ENCODE assay signal across 11 cellular contexts in the genomic region with DNA sequence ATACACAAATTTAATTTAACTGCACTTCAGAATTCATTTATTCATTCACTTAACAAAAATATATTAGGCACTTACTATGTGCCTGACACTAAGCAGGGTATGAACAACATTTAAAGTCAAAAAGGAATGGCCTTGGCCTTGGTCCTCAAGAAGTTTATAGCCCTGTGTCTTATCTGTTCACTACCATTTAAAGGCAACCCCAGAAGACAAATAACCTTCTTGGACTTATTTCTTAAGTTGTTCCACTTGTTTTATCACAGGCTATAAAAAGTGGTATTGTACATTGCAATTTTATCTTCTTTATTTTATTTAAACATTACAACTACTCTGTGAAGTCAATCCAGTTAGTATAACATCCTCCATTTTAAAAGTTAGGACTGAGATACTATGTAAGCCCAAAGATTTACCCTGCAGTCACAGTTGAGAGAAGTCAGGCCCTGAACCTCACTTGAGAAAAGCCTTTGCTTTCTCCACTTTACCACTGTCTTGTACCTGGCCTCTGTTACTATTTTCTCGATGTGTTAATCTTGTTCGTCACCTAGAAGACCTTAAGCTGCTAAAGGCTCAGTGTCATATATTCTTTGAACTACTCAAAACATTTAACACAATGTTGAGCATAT.
DNase-seq lines count a peak whose midpoint lies in the region; ATAC-seq, FAIRE-seq and TF ChIP-seq lines count a peak whose summit lies in the region.
"Had no signal": no experiment of that assay in that cellular context is flagged by ENCODE, and none has a peak within 500 bp of the region (broad histone marks: within the 10 kb centered on the region; RNA-seq: fewer than 3 reads in every experiment).

No MANE protein-coding gene starts in this region.

- no peak for TF ChIP-seq POLR2A in A549 (IDR thresholded peaks at IDR 0.05; ENCODE audit: low read length)

- TF ChIP-seq EP300 in A549 (IDR thresholded peaks at IDR 0.05), result no peak

- POLR2A ChIA-PET in A549 (lab: Yijun Ruan, JAX) (interaction anchor here (1.6 to 1.9 kb wide), 2 partner anchors 9 to 27 kb away, joined by 5 to 13 read pairs; no protein-coding TSS in a partner anchor), GM10248 (lab: Yijun Ruan, JAX) (no interaction called here)

- H3K4me1 ChIP-seq in A549, result peaks cover 33% of the 10 kb centered on the region
- peaks cover 17 to 22% (median 17%) of the 10 kb centered on the region in 3 donors for H3K4me1 ChIP-seq in pancreas

- H3K4me3 ChIP-seq in A549 (no peak overlapping the region), pancreas (no peak overlapping the region)
- H3K4me3 ChIP-seq: suprapubic skin had no signal

- CTCF ChIA-PET in A549 (lab: Yijun Ruan, JAX), result interaction anchor here (1.3 to 2.4 kb wide), 5 partner anchors 9 to 264 kb away, joined by 3 to 11 read pairs (median 5); no protein-coding TSS in a partner anchor
- CTCF ChIA-PET in GM10248 (lab: Yijun Ruan, JAX), result no interaction called here

- intact Hi-C loops in pancreas (cut with DNase I), result no loop called here

- peak; percentile 86 for FAIRE-seq in A549 (lab: Jason Lieb, UNC)
- no peak for FAIRE-seq in pancreas (lab: Jason Lieb, UNC)

- DNase-seq in A549 (ENCODE audit: low read depth in 1 of 2, low spot score in 1 of 2) (no peak), RKO (ENCODE audit: low spot score) (peak; percentile 26), fibroblast of peridontal ligament (ENCODE audit: extremely low read depth) (peak; percentile 10), pancreas (no peak), SHP77 (lab: John Stamatoyannopoulos, UW) (no peak), GM10248 (ENCODE audit: extremely low spot score) (no peak)
- no peak for DNase-seq in activated T-cell treated with anti-CD3 and anti-CD28 coated beads, Interleukin-2, amount 50 U/mL, for 48 hours
- DNase-seq in activated CD4-positive, CD25-positive, alpha-beta regulatory T cell (lab: John Stamatoyannopoulos, UW), result no peak
- DNase-seq: activated T-cell treated with anti-CD3 and anti-CD28 coated beads for 4 hours had no signal

- H3K36me3 ChIP-seq in pancreas, result no peaks in the 10 kb centered on the region
- H3K36me3 ChIP-seq: neutrophil, suprapubic skin had no signal

- TF ChIP-seq CTCF in A549 (IDR thresholded peaks at IDR 0.05), result no peak
- TF ChIP-seq CTCF in pancreas (IDR thresholded peaks at IDR 0.05), result no peak
- TF ChIP-seq CTCF in GM10248 (IDR thresholded peaks at IDR 0.05; ENCODE audit: control extremely low read depth, extremely low read depth, low read depth, missing control alignments), result no peak

- 86% methylated on average over 2 of the region's 2 CpGs for WGBS in A549 (ENCODE audit: missing lambda C conversion rate)
- 33 to 71% methylated on average over 2 of the region's 2 CpGs for WGBS in pancreas, 2 donors

- H3K27me3 ChIP-seq in pancreas, result no peaks in the 10 kb centered on the region
- H3K27me3 ChIP-seq: neutrophil, suprapubic skin had no signal

- H3K27ac ChIP-seq in A549, result peak overlapping the region; percentile 74 to 88
- peak overlapping the region; percentile 9 to 63 (median 56) for H3K27ac ChIP-seq in pancreas
- H3K27ac ChIP-seq: neutrophil, suprapubic skin had no signal

- peaks cover 4% of the 10 kb centered on the region; the same call in 2 of the 3 replicates for H3K9me3 ChIP-seq in A549
- no peaks in the 10 kb centered on the region for H3K9me3 ChIP-seq in pancreas
- H3K9me3 ChIP-seq: neutrophil, suprapubic skin had no signal

- peak overlapping the region; percentile 63 for H3K4me2 ChIP-seq in A549

- peak; percentile 25 to 46; a peak in 2 of 6 replicates for ATAC-seq in A549
- ATAC-seq in pancreas, result peak in 3 of 4 donors; percentile 2 to 20 (median 14)

- no peak for TF ChIP-seq RAD21 in A549 (conservative IDR thresholded peaks at IDR 0.05 in 1 of 2, IDR thresholded peaks at IDR 0.05 in 1 of 2)

TF ChIP-seq in A549, 52 proteins besides CTCF, POLR2A, EP300 and RAD21:
- no peak for TF ChIP-seq GATA3 (IDR thresholded peaks at IDR 0.05; ENCODE audit: borderline replicate concordance)
- TF ChIP-seq HOXA7 (CRISPR knock-in tag; IDR thresholded peaks at IDR 0.05), result no peak
- TF ChIP-seq TFCP2L1 (CRISPR knock-in tag; IDR thresholded peaks at IDR 0.05), result no peak
- TF ChIP-seq, protein P1, sequence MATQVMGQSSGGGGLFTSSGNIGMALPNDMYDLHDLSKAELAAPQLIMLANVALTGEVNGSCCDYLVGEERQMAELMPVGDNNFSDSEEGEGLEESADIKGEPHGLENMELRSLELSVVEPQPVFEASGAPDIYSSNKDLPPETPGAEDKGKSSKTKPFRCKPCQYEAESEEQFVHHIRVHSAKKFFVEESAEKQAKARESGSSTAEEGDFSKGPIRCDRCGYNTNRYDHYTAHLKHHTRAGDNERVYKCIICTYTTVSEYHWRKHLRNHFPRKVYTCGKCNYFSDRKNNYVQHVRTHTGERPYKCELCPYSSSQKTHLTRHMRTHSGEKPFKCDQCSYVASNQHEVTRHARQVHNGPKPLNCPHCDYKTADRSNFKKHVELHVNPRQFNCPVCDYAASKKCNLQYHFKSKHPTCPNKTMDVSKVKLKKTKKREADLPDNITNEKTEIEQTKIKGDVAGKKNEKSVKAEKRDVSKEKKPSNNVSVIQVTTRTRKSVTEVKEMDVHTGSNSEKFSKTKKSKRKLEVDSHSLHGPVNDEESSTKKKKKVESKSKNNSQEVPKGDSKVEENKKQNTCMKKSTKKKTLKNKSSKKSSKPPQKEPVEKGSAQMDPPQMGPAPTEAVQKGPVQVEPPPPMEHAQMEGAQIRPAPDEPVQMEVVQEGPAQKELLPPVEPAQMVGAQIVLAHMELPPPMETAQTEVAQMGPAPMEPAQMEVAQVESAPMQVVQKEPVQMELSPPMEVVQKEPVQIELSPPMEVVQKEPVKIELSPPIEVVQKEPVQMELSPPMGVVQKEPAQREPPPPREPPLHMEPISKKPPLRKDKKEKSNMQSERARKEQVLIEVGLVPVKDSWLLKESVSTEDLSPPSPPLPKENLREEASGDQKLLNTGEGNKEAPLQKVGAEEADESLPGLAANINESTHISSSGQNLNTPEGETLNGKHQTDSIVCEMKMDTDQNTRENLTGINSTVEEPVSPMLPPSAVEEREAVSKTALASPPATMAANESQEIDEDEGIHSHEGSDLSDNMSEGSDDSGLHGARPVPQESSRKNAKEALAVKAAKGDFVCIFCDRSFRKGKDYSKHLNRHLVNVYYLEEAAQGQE (IDR thresholded peaks at IDR 0.05), result no peak
- TF ChIP-seq, protein P2, sequence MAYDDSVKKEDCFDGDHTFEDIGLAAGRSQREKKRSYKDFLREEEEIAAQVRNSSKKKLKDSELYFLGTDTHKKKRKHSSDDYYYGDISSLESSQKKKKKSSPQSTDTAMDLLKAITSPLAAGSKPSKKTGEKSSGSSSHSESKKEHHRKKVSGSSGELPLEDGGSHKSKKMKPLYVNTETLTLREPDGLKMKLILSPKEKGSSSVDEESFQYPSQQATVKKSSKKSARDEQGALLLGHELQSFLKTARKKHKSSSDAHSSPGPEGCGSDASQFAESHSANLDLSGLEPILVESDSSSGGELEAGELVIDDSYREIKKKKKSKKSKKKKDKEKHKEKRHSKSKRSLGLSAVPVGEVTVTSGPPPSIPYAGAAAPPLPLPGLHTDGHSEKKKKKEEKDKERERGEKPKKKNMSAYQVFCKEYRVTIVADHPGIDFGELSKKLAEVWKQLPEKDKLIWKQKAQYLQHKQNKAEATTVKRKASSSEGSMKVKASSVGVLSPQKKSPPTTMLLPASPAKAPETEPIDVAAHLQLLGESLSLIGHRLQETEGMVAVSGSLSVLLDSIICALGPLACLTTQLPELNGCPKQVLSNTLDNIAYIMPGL (CRISPR knock-in tag; IDR thresholded peaks at IDR 0.05; ENCODE audit: borderline replicate concordance), result no peak
- no peak for TF ChIP-seq SMC3 (IDR thresholded peaks at IDR 0.05)
- TF ChIP-seq, protein P3, sequence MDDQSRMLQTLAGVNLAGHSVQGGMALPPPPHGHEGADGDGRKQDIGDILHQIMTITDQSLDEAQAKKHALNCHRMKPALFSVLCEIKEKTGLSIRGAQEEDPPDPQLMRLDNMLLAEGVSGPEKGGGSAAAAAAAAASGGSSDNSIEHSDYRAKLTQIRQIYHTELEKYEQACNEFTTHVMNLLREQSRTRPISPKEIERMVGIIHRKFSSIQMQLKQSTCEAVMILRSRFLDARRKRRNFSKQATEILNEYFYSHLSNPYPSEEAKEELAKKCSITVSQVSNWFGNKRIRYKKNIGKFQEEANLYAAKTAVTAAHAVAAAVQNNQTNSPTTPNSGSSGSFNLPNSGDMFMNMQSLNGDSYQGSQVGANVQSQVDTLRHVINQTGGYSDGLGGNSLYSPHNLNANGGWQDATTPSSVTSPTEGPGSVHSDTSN (IDR thresholded peaks at IDR 0.05), result no peak
- TF ChIP-seq HOXB5 (CRISPR knock-in tag; IDR thresholded peaks at IDR 0.05), result no peak
- TF ChIP-seq EHMT2 (IDR thresholded peaks at IDR 0.05; ENCODE audit: low read depth), result no peak
- TF ChIP-seq CEBPB (IDR thresholded peaks at IDR 0.05), result no peak
- no peak for TF ChIP-seq FOSB (CRISPR knock-in tag; IDR thresholded peaks at IDR 0.05)
- TF ChIP-seq, protein P4, sequence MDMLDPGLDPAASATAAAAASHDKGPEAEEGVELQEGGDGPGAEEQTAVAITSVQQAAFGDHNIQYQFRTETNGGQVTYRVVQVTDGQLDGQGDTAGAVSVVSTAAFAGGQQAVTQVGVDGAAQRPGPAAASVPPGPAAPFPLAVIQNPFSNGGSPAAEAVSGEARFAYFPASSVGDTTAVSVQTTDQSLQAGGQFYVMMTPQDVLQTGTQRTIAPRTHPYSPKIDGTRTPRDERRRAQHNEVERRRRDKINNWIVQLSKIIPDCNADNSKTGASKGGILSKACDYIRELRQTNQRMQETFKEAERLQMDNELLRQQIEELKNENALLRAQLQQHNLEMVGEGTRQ (IDR thresholded peaks at IDR 0.05), result no peak
- no peak for TF ChIP-seq MYC (IDR thresholded peaks at IDR 0.05; ENCODE audit: borderline replicate concordance, low read length)
- no peak for TF ChIP-seq MAZ (IDR thresholded peaks at IDR 0.05; ENCODE audit: borderline replicate concordance, low read depth, low read length)
- no peak for TF ChIP-seq PHF8 (IDR thresholded peaks at IDR 0.05; ENCODE audit: borderline replicate concordance, low read depth)
- no peak for TF ChIP-seq ZC3H11A (IDR thresholded peaks at IDR 0.05)
- no peak for TF ChIP-seq CHD4 (IDR thresholded peaks at IDR 0.05; ENCODE audit: borderline replicate concordance)
- no peak for TF ChIP-seq RCOR1 (IDR thresholded peaks at IDR 0.05; ENCODE audit: low read depth, low read length)

Comparison
In these comparisons a context has a peak if more than half of its experiments do, and no peak if none do; other contexts are left out.
1. DNase-seq: peak in RKO (single experiment) and fibroblast of peridontal ligament (single experiment); none in A549 (0 of 2), pancreas (0 of 6), activated T-cell treated with anti-CD3 and anti-CD28 coated beads, Interleukin-2, amount 50 U/mL, for 48 hours (0 of 2), activated CD4-positive, CD25-positive, alpha-beta regulatory T cell (0 of 4), SHP77 (0 of 2) and GM10248 (single experiment).